ENCODE assay signal across 33 cellular contexts in genomic region chr5:72709341-72709740, GRCh38.
"Had no signal": no experiment of that assay in that cellular context is flagged by ENCODE, and none has a peak within 500 bp of the region (broad histone marks: within the 10 kb centered on the region; RNA-seq: fewer than 3 reads in every experiment).

No MANE protein-coding gene starts in this region.

- H3K4me1 ChIP-seq: Peyer's patch, SJSA1 had no signal

- H3K27ac ChIP-seq: Peyer's patch, SJSA1 had no signal

- H3K4me3 ChIP-seq: MG63, Peyer's patch, SJSA1 had no signal

- DNase-seq: Kasumi-1, KG1, MG63, NCI-H1048, NCI-H1092 treated with DMSO at 0.1 percent for 48 hours, NCI-H1105 treated with DMSO at 0.1 percent for 48 hours, NCI-H1417, NCI-H1436, NCI-H146, NCI-H1694, NCI-H187, NCI-H1930, NCI-H2029 treated with DMSO at 0.1 percent for 48 hours, NCI-H2081 treated with DMSO at 0.1 percent for 48 hours, NCI-H2107, NCI-H2171, NCI-H226, NCI-H446 treated with DMSO at 0.1 percent for 48 hours, NCI-H510A, NCI-H524, NCI-H526, NCI-H69, NCI-H748 treated with DMSO at 0.1 percent for 48 hours, NCI-H82, OCI-M1, PC-3, Peyer's patch, Right ventricle myocardium superior, RPMI8226, SHP77 treated with DMSO at 0.1 percent for 48 hours, SK-N-SH, SW 1271 had no signal

- ATAC-seq: PC-3 had no signal

- H3K4me2 ChIP-seq: SK-N-SH had no signal

- H3K9ac ChIP-seq: SK-N-SH had no signal

- H3K36me3 ChIP-seq: MG63, Peyer's patch, SJSA1 had no signal

- H3K27me3 ChIP-seq: MG63, Peyer's patch, SJSA1 had no signal

- H3K9me3 ChIP-seq: MG63, Peyer's patch, SJSA1, SK-N-SH had no signal
